14 cellular contexts compared by ENCODE assay signal in the genomic region with DNA sequence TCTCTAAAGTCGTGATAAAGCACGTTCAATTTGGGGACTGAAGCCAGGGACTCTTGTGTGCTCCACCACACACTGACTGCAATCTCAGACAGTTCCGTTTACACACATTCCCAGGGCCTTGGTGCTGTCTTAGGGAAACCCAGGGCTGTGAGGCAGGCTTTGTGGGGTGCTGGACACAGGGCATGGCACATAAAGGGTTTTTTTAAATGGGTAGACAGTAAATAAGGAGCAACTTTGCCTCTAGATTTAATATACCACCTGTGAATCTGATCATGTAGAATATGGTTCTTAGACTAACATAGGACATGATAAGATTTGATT. TPM values are rescaled to one million over a fixed set of nuclear protein-coding genes. Genes with fewer than 3 reads are reported as not detected.
DNase-seq lines count a peak whose midpoint lies in the region; ATAC-seq and TF ChIP-seq lines count a peak whose summit lies in the region.
"Had no signal": no experiment of that assay in that cellular context is flagged by ENCODE, and none has a peak within 500 bp of the region (broad histone marks: within the 10 kb centered on the region; RNA-seq: fewer than 3 reads in every experiment).

No MANE protein-coding gene starts in this region.

- no peaks in the 10 kb centered on the region for H3K9me3 Mint-ChIP-seq in CD4-positive, CD25-positive, alpha-beta regulatory T cell
- no peaks in the 10 kb centered on the region for H3K9me3 Mint-ChIP-seq in activated naive CD8-positive, alpha-beta T cell treated with anti-CD3 and anti-CD28 coated beads, Interleukin-2, amount 10 ng/mL, durations not matched to agents 7 days and 5 days
- no peaks in the 10 kb centered on the region for H3K9me3 Mint-ChIP-seq in natural killer cell treated with Interleukin-12 subunit alpha and Interleukin-12 subunit beta and Interleukin-15 and Interleukin-18, amount 100 ng/mL, for 72 hours

- CTCF ChIA-PET in GM10248 (lab: Yijun Ruan, JAX): no interaction called here

- H3K4me3 ChIP-seq in CD4-positive, CD25-positive, alpha-beta regulatory T cell (ENCODE audit: low read depth, low read length): no peak overlapping the region
- H3K4me3 ChIP-seq: gastrocnemius medialis, left lung had no signal

- H3K27ac ChIP-seq in CD4-positive, CD25-positive, alpha-beta regulatory T cell (ENCODE audit: insufficient read depth, low read length, poor library complexity, severe bottlenecking): no peak overlapping the region

- H3K27me3 ChIP-seq in CD4-positive, CD25-positive, alpha-beta regulatory T cell (ENCODE audit: control insufficient read depth, insufficient read depth, low read length): no peaks in the 10 kb centered on the region
- H3K27me3 ChIP-seq: gastrocnemius medialis, left lung had no signal

- DNase-seq in CD4-positive, CD25-positive, alpha-beta regulatory T cell: no peak
- peak; percentile 2 for DNase-seq in GM10248 (ENCODE audit: extremely low spot score)
- DNase-seq in activated naive CD8-positive, alpha-beta T cell treated with anti-CD3 and anti-CD28 coated beads, Interleukin-2, amount 10 ng/mL, durations not matched to agents 7 days and 5 days: no peak
- DNase-seq in natural killer cell treated with Interleukin-12 subunit alpha and Interleukin-12 subunit beta and Interleukin-15 and Interleukin-18, amount 100 ng/mL, for 72 hours (ENCODE audit: low spot score): no peak
- DNase-seq in omental fat pad (ENCODE audit: low spot score): no peak
- DNase-seq in anterior cingulate cortex (lab: John Stamatoyannopoulos, UW): no peak
- no peak for DNase-seq in activated gamma-delta T cell (lab: John Stamatoyannopoulos, UW)
- DNase-seq: activated CD4-positive, alpha-beta T cell treated with anti-CD3 and anti-CD28 coated beads for 4 hours; amygdala; gastrocnemius medialis; HCEC 1CT; left lung; NCI-H1930; NCI-H82 had no signal

- peak overlapping the region; percentile 84 to 93 (median 89) for H3K4me3 Mint-ChIP-seq in CD4-positive, CD25-positive, alpha-beta regulatory T cell
- peak overlapping the region; percentile 93 for H3K4me3 Mint-ChIP-seq in activated naive CD8-positive, alpha-beta T cell treated with anti-CD3 and anti-CD28 coated beads, Interleukin-2, amount 10 ng/mL, durations not matched to agents 7 days and 5 days
- peak overlapping the region; percentile 94 for H3K4me3 Mint-ChIP-seq in natural killer cell treated with Interleukin-12 subunit alpha and Interleukin-12 subunit beta and Interleukin-15 and Interleukin-18, amount 100 ng/mL, for 72 hours

- peak overlapping the region in 2 of 3 donors; percentile 86 to 91 for H3K27ac Mint-ChIP-seq in CD4-positive, CD25-positive, alpha-beta regulatory T cell
- H3K27ac Mint-ChIP-seq in activated naive CD8-positive, alpha-beta T cell treated with anti-CD3 and anti-CD28 coated beads, Interleukin-2, amount 10 ng/mL, durations not matched to agents 7 days and 5 days: peak overlapping the region; percentile 53
- H3K27ac Mint-ChIP-seq in natural killer cell treated with Interleukin-12 subunit alpha and Interleukin-12 subunit beta and Interleukin-15 and Interleukin-18, amount 100 ng/mL, for 72 hours: peak overlapping the region in 1 of 2 donors; percentile 79

- peaks cover 18 to 66% (median 46%) of the 10 kb centered on the region in 4 donors for H3K4me1 Mint-ChIP-seq in CD4-positive, CD25-positive, alpha-beta regulatory T cell
- H3K4me1 Mint-ChIP-seq in activated naive CD8-positive, alpha-beta T cell treated with anti-CD3 and anti-CD28 coated beads, Interleukin-2, amount 10 ng/mL, durations not matched to agents 7 days and 5 days: peaks cover 26% of the 10 kb centered on the region
- peaks cover 20 to 21% of the 10 kb centered on the region in 2 donors for H3K4me1 Mint-ChIP-seq in natural killer cell treated with Interleukin-12 subunit alpha and Interleukin-12 subunit beta and Interleukin-15 and Interleukin-18, amount 100 ng/mL, for 72 hours (ENCODE audit: low read depth in 2 of 2)

- H3K36me3 ChIP-seq in CD4-positive, CD25-positive, alpha-beta regulatory T cell (ENCODE audit: control insufficient read depth, insufficient read depth, low read length): no peaks in the 10 kb centered on the region
- H3K36me3 ChIP-seq: gastrocnemius medialis, left lung had no signal

- no peak for ATAC-seq in CD4-positive, CD25-positive, alpha-beta regulatory T cell (ENCODE audit: low read depth in 2 of 2)
- ATAC-seq in activated naive CD8-positive, alpha-beta T cell treated with anti-CD3 and anti-CD28 coated beads, Interleukin-2, amount 10 ng/mL, durations not matched to agents 7 days and 5 days (ENCODE audit: low read depth): no peak
- ATAC-seq in natural killer cell treated with Interleukin-12 subunit alpha and Interleukin-12 subunit beta and Interleukin-15 and Interleukin-18, amount 100 ng/mL, for 72 hours: no peak
- ATAC-seq in omental fat pad (ENCODE audit: low FRiP score): no peak
- ATAC-seq: gastrocnemius medialis, left lung had no signal

- POLR2A ChIA-PET in GM10248 (lab: Yijun Ruan, JAX): no interaction called here
- POLR2A ChIA-PET in activated naive CD8-positive, alpha-beta T cell treated with anti-CD3 and anti-CD28 coated beads, Interleukin-2, amount 10 ng/mL, durations not matched to agents 7 days and 5 days (lab: Charles Lee): no interaction called here

- peaks cover 13% of the 10 kb centered on the region for H3K27me3 Mint-ChIP-seq in CD4-positive, CD25-positive, alpha-beta regulatory T cell
- H3K27me3 Mint-ChIP-seq in activated naive CD8-positive, alpha-beta T cell treated with anti-CD3 and anti-CD28 coated beads, Interleukin-2, amount 10 ng/mL, durations not matched to agents 7 days and 5 days: no peaks in the 10 kb centered on the region
- H3K27me3 Mint-ChIP-seq in natural killer cell treated with Interleukin-12 subunit alpha and Interleukin-12 subunit beta and Interleukin-15 and Interleukin-18, amount 100 ng/mL, for 72 hours: no peaks in the 10 kb centered on the region

- TF ChIP-seq CTCF in GM10248 (IDR thresholded peaks at IDR 0.05; ENCODE audit: control extremely low read depth, extremely low read depth, low read depth, missing control alignments) (no peak), omental fat pad (IDR thresholded peaks at IDR 0.05) (no peak)

- no peaks in the 10 kb centered on the region for H3K9me3 ChIP-seq in CD4-positive, CD25-positive, alpha-beta regulatory T cell (ENCODE audit: control insufficient read depth in 2 of 2, low read length in 2 of 2)
- H3K9me3 ChIP-seq: gastrocnemius medialis, left lung had no signal

- peaks cover 22% of the 10 kb centered on the region for H3K4me1 ChIP-seq in CD4-positive, CD25-positive, alpha-beta regulatory T cell (ENCODE audit: control insufficient read depth, insufficient read depth, low read length, poor library complexity, severe bottlenecking)

- peaks cover 2% of the 10 kb centered on the region for H3K36me3 Mint-ChIP-seq in CD4-positive, CD25-positive, alpha-beta regulatory T cell
- peaks cover 6% of the 10 kb centered on the region for H3K36me3 Mint-ChIP-seq in activated naive CD8-positive, alpha-beta T cell treated with anti-CD3 and anti-CD28 coated beads, Interleukin-2, amount 10 ng/mL, durations not matched to agents 7 days and 5 days
- H3K36me3 Mint-ChIP-seq in natural killer cell treated with Interleukin-12 subunit alpha and Interleukin-12 subunit beta and Interleukin-15 and Interleukin-18, amount 100 ng/mL, for 72 hours: no peaks in the 10 kb centered on the region

RNA-seq across cellular contexts. Expression of gene ENTPD6, which starts 2.3 kb away (rescaled TPM):
- total RNA-seq in CD4-positive, CD25-positive, alpha-beta regulatory T cell: 68.0 TPM
- 10 to 100 TPM; 27.2 to 36.5 (median 30.6) TPM for polyA plus RNA-seq in CD4-positive, CD25-positive, alpha-beta regulatory T cell
- 10 to 100 TPM; 54.6 to 62.3 TPM for total RNA-seq in activated naive CD8-positive, alpha-beta T cell treated with anti-CD3 and anti-CD28 coated beads, Interleukin-2, amount 10 ng/mL, durations not matched to agents 7 days and 5 days
- 10 to 100 TPM; 24.9 to 58.7 TPM for total RNA-seq in natural killer cell treated with Interleukin-12 subunit alpha and Interleukin-12 subunit beta and Interleukin-15 and Interleukin-18, amount 100 ng/mL, for 72 hours
- 10 to 100 TPM; 44.6 to 71.0 (median 60.0) TPM for total RNA-seq in omental fat pad

RNA-seq across cellular contexts. Expression of gene PYGB, which starts 50.1 kb away (rescaled TPM):
- total RNA-seq in CD4-positive, CD25-positive, alpha-beta regulatory T cell: 37.2 TPM
- polyA plus RNA-seq in CD4-positive, CD25-positive, alpha-beta regulatory T cell: 10 to 100 TPM; 45.3 to 64.6 (median 52.4) TPM
- 10 to 100 TPM; 29.3 to 29.5 TPM for total RNA-seq in activated naive CD8-positive, alpha-beta T cell treated with anti-CD3 and anti-CD28 coated beads, Interleukin-2, amount 10 ng/mL, durations not matched to agents 7 days and 5 days
- 10 to 100 TPM; 35.9 to 40.4 TPM for total RNA-seq in natural killer cell treated with Interleukin-12 subunit alpha and Interleukin-12 subunit beta and Interleukin-15 and Interleukin-18, amount 100 ng/mL, for 72 hours
- 10 to 100 TPM; 63.7 to 94.6 (median 82.4) TPM for total RNA-seq in omental fat pad
